In the genomic region with DNA sequence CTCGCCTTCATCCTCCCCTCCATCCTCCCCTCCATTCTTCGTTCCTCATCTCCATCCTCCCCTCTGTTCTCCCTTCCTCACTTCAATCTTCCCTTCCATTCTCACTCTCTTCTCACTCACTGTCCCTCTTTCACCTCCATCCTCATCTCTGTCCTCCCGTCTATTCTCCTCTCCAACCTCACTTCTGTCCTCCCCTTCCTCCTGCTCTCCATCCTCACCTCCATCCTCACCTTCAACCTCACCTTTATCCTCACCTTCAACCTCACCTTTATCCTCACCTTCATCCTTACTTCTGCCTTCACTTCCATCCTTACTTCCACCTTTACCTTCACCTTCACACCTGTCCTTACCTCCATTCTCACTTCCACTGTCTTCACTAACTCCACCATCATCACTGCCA, we compare ENCODE assay signal across 28 cellular contexts.
"Had no signal": no experiment of that assay in that cellular context is flagged by ENCODE, and none has a peak within 500 bp of the region (broad histone marks: within the 10 kb centered on the region; RNA-seq: fewer than 3 reads in every experiment).

No MANE protein-coding gene starts in this region.

- H3K4me1 Mint-ChIP-seq: activated CD4-positive, alpha-beta memory T cell treated with anti-CD3 and anti-CD28 coated beads, Interleukin-2, amount 10 ng/mL, durations not matched to agents 7 days and 5 days; activated naive CD8-positive, alpha-beta T cell treated with anti-CD3 and anti-CD28 coated beads for 36 hours; activated naive CD8-positive, alpha-beta T cell treated with anti-CD3 and anti-CD28 coated beads, Interleukin-2, amount 50 U/mL, for 24 hours had no signal

- H3K9me3 Mint-ChIP-seq: activated B cell treated with CpG ODN at 0.5 μM for 24 hours had no signal

- H3K27me3 Mint-ChIP-seq: activated B cell treated with CpG ODN at 0.5 μM for 24 hours; activated CD4-positive, alpha-beta memory T cell treated with anti-CD3 and anti-CD28 coated beads, Interleukin-2, amount 10 ng/mL, durations not matched to agents 7 days and 5 days; activated naive CD4-positive, alpha-beta T cell treated with anti-CD3 and anti-CD28 coated beads, Interleukin-2, amount 50 U/mL, for 24 hours; activated naive CD8-positive, alpha-beta T cell treated with anti-CD3 and anti-CD28 coated beads for 36 hours; activated naive CD8-positive, alpha-beta T cell treated with anti-CD3 and anti-CD28 coated beads, Interleukin-2, amount 50 U/mL, for 24 hours; T-helper 17 cell had no signal

- DNase-seq: activated B cell treated with CpG ODN at 0.5 μM for 24 hours; activated CD4-positive, alpha-beta memory T cell treated with anti-CD3 and anti-CD28 coated beads, Interleukin-2, amount 10 ng/mL, durations not matched to agents 7 days and 5 days; activated CD4-positive, alpha-beta T cell treated with anti-CD3 and anti-CD28 coated beads for 48 hours; activated CD4-positive, alpha-beta T cell treated with anti-CD3 and anti-CD28 coated beads, Interleukin-2, amount 50 U/mL, for 4 hours; activated effector memory CD4-positive, alpha-beta T cell treated with anti-CD3 and anti-CD28 coated beads, Interleukin-2, amount 50 U/mL, for 16 hours; activated naive CD4-positive, alpha-beta T cell treated with anti-CD3 and anti-CD28 coated beads for 36 hours; activated naive CD8-positive, alpha-beta T cell treated with anti-CD3 and anti-CD28 coated beads for 36 hours; activated naive CD8-positive, alpha-beta T cell treated with anti-CD3 and anti-CD28 coated beads, Interleukin-2, amount 50 U/mL, for 24 hours; activated T-cell treated with anti-CD3 and anti-CD28 coated beads, Interleukin-2, amount 50 U/mL, for 4 hours; adrenal gland; amygdala; aorta; body of pancreas; caudate nucleus; cortex of kidney; dermis blood vessel endothelial cell; effector CD8-positive, alpha-beta T cell; foreskin fibroblast; head of caudate nucleus; T-helper 1 cell; T-helper 17 cell; T1000; WERI-Rb-1 had no signal

- H3K4me3 Mint-ChIP-seq: activated B cell treated with CpG ODN at 0.5 μM for 24 hours; activated CD4-positive, alpha-beta memory T cell treated with anti-CD3 and anti-CD28 coated beads, Interleukin-2, amount 10 ng/mL, durations not matched to agents 7 days and 5 days; activated naive CD4-positive, alpha-beta T cell treated with anti-CD3 and anti-CD28 coated beads for 36 hours; activated naive CD4-positive, alpha-beta T cell treated with anti-CD3 and anti-CD28 coated beads, Interleukin-2, amount 50 U/mL, for 24 hours; activated naive CD8-positive, alpha-beta T cell treated with anti-CD3 and anti-CD28 coated beads for 36 hours; activated naive CD8-positive, alpha-beta T cell treated with anti-CD3 and anti-CD28 coated beads, Interleukin-2, amount 50 U/mL, for 24 hours; activated T-cell treated with anti-CD3 and anti-CD28 coated beads, Interleukin-2, amount 50 U/mL, for 4 hours; T-helper 17 cell; T-helper 2 cell treated with Interferon-gamma antibody and Interleukin-4, amounts not matched to agents 5 μg/mL and 100 μg/mL, for 36 hours had no signal

- H3K27ac Mint-ChIP-seq: activated B cell treated with CpG ODN at 0.5 μM for 24 hours; activated CD4-positive, alpha-beta memory T cell treated with anti-CD3 and anti-CD28 coated beads, Interleukin-2, amount 10 ng/mL, durations not matched to agents 7 days and 5 days; activated naive CD4-positive, alpha-beta T cell treated with anti-CD3 and anti-CD28 coated beads for 36 hours; activated naive CD8-positive, alpha-beta T cell treated with anti-CD3 and anti-CD28 coated beads for 36 hours; activated naive CD8-positive, alpha-beta T cell treated with anti-CD3 and anti-CD28 coated beads, Interleukin-2, amount 50 U/mL, for 24 hours; activated T-helper 2 cell treated with anti-CD3 and anti-CD28 coated beads, Interferon-gamma antibody, Interleukin-2, Interleukin-4, amounts not matched to agents 10 μg/mL and 5 μg/mL and 100 μg/mL, durations not matched to agents 14 hours and 24 hours and 36 hours; T-helper 17 cell; T-helper 2 cell treated with Interferon-gamma antibody and Interleukin-4, amounts not matched to agents 5 μg/mL and 100 μg/mL, for 36 hours had no signal

- ATAC-seq: activated CD4-positive, CD25-positive, alpha-beta regulatory T cell treated with anti-CD3 and anti-CD28 coated beads, Interleukin-2, amount 50 U/mL, for 24 hours; activated naive CD8-positive, alpha-beta T cell treated with anti-CD3 and anti-CD28 coated beads, Interleukin-2, amount 50 U/mL, for 24 hours; activated T-cell treated with anti-CD3 and anti-CD28 coated beads, Interleukin-2, amount 50 U/mL, for 4 hours; body of pancreas; esophagus mucosa; T-helper 17 cell had no signal
